In genomic region chr2:241753493-241753892, GRCh38 we compare ENCODE assay signal across 27 cellular contexts. TPM values are rescaled to one million over a fixed set of nuclear protein-coding genes. Genes with fewer than 3 reads are reported as not detected.
"Had no signal": no experiment of that assay in that cellular context is flagged by ENCODE, and none has a peak within 500 bp of the region (broad histone marks: within the 10 kb centered on the region; RNA-seq: fewer than 3 reads in every experiment).

No MANE protein-coding gene starts in this region.

- H3K27me3 ChIP-seq: cardiac muscle cell, esophagus squamous epithelium, gastrocnemius medialis, left lung, neural progenitor cell, spleen, upper lobe of right lung had no signal

- H3K4me2 ChIP-seq: neural progenitor cell had no signal

- H3K27ac ChIP-seq: cardiac muscle cell, esophagus squamous epithelium, gastrocnemius medialis, left lung, neural progenitor cell, spleen, thoracic aorta, upper lobe of right lung had no signal

- H3K4me1 Mint-ChIP-seq: activated B cell treated with CpG ODN at 0.5 μM for 24 hours; activated CD4-positive, alpha-beta T cell treated with anti-CD3 and anti-CD28 coated beads for 36 hours; mesothelial cell of epicardium; neural progenitor cell; T-cell had no signal

- ATAC-seq: activated CD4-positive, alpha-beta T cell treated with anti-CD3 and anti-CD28 coated beads for 36 hours; effector memory CD8-positive, alpha-beta T cell; gastrocnemius medialis; left lung; naive thymus-derived CD8-positive, alpha-beta T cell; T-cell; upper lobe of right lung had no signal

- H3K9me3 Mint-ChIP-seq: activated B cell treated with CpG ODN at 0.5 μM for 24 hours; activated CD4-positive, alpha-beta memory T cell treated with anti-CD3 and anti-CD28 coated beads for 36 hours; activated naive CD4-positive, alpha-beta T cell treated with anti-CD3 and anti-CD28 coated beads for 36 hours; effector memory CD8-positive, alpha-beta T cell; mesothelial cell of epicardium; naive thymus-derived CD8-positive, alpha-beta T cell; T-cell had no signal

- DNase-seq: activated B cell treated with CpG ODN at 0.5 μM for 24 hours; activated CD4-positive, alpha-beta memory T cell treated with anti-CD3 and anti-CD28 coated beads for 36 hours; activated CD4-positive, alpha-beta T cell treated with anti-CD3 and anti-CD28 coated beads for 36 hours; activated naive CD4-positive, alpha-beta T cell treated with anti-CD3 and anti-CD28 coated beads for 36 hours; activated T-cell treated with anti-CD3 and anti-CD28 coated beads, Interleukin-2, amount 50 U/mL, for 48 hours; amygdala; effector memory CD8-positive, alpha-beta T cell; esophagus squamous epithelium; gastrocnemius medialis; hippocampal formation; kidney glomerular epithelial cell; naive thymus-derived CD8-positive, alpha-beta T cell; retina; spleen; stimulated activated CD4-positive, alpha-beta T cell treated with anti-CD3 and anti-CD28 coated beads, Interleukin-4, amount 100 ng/mL, for 1 hour; stimulated activated naive CD4-positive, alpha-beta T cell treated with Interleukin-2 at 50 U/mL for 16 hours; T-cell; upper lobe of right lung had no signal

- H3K4me3 Mint-ChIP-seq: activated B cell treated with CpG ODN at 0.5 μM for 24 hours; activated CD4-positive, alpha-beta memory T cell treated with anti-CD3 and anti-CD28 coated beads for 36 hours; activated CD4-positive, alpha-beta T cell treated with anti-CD3 and anti-CD28 coated beads for 36 hours; activated naive CD4-positive, alpha-beta T cell treated with anti-CD3 and anti-CD28 coated beads for 36 hours; effector memory CD8-positive, alpha-beta T cell; mesothelial cell of epicardium; naive thymus-derived CD8-positive, alpha-beta T cell; neural progenitor cell; T-cell had no signal

- H3K4me1 ChIP-seq: gastrocnemius medialis, left lung, neural progenitor cell had no signal

- H3K27me3 Mint-ChIP-seq: activated B cell treated with CpG ODN at 0.5 μM for 24 hours; activated CD4-positive, alpha-beta memory T cell treated with anti-CD3 and anti-CD28 coated beads for 36 hours; activated CD4-positive, alpha-beta T cell treated with anti-CD3 and anti-CD28 coated beads for 36 hours; effector memory CD8-positive, alpha-beta T cell; naive thymus-derived CD8-positive, alpha-beta T cell; progenitor cell of endocrine pancreas; T-cell had no signal

- H3K9me3 ChIP-seq: esophagus squamous epithelium, gastrocnemius medialis, left lung, spleen, thoracic aorta, upper lobe of right lung had no signal

- H2AFZ ChIP-seq: neural progenitor cell had no signal

- H3K27ac Mint-ChIP-seq: activated B cell treated with CpG ODN at 0.5 μM for 24 hours; activated CD4-positive, alpha-beta memory T cell treated with anti-CD3 and anti-CD28 coated beads for 36 hours; activated CD4-positive, alpha-beta T cell treated with anti-CD3 and anti-CD28 coated beads for 36 hours; activated naive CD4-positive, alpha-beta T cell treated with anti-CD3 and anti-CD28 coated beads for 36 hours; effector memory CD8-positive, alpha-beta T cell; mesothelial cell of epicardium; progenitor cell of endocrine pancreas; T-cell had no signal

- H3K4me3 ChIP-seq: cardiac muscle cell, esophagus squamous epithelium, gastrocnemius medialis, left lung, lung, neural progenitor cell, spleen, thoracic aorta, upper lobe of right lung had no signal

- H3K9ac ChIP-seq: neural progenitor cell had no signal

- H3K36me3 ChIP-seq: cardiac muscle cell, neural progenitor cell had no signal

RNA-seq across cellular contexts. Expression of gene GAL3ST2, which starts 23.1 kb away (rescaled TPM):
- total RNA-seq: activated B cell treated with CpG ODN at 0.5 μM for 24 hours; activated naive CD4-positive, alpha-beta T cell treated with anti-CD3 and anti-CD28 coated beads for 36 hours; dermis microvascular lymphatic vessel endothelial cell; left lung; naive thymus-derived CD8-positive, alpha-beta T cell; upper lobe of right lung had no signal
- polyA plus RNA-seq: cardiac muscle cell; lung; naive thymus-derived CD8-positive, alpha-beta T cell; spleen had no signal

RNA-seq across cellular contexts. Expression of gene NEU4, which starts 55.5 kb away (rescaled TPM):
- total RNA-seq: activated naive CD4-positive, alpha-beta T cell treated with anti-CD3 and anti-CD28 coated beads for 36 hours; esophagus squamous epithelium; naive thymus-derived CD8-positive, alpha-beta T cell; osteocyte had no signal
- polyA plus RNA-seq: naive thymus-derived CD8-positive, alpha-beta T cell had no signal
